Comparison of ENCODE assay signal across 12 cellular contexts in genomic region chr7:157006829-157007469, GRCh38. TPM values are rescaled to one million over a fixed set of nuclear protein-coding genes. Genes with fewer than 3 reads are reported as not detected.
DNase-seq lines count a peak whose midpoint lies in the region; ATAC-seq, FAIRE-seq and TF ChIP-seq lines count a peak whose summit lies in the region.
"Had no signal": no experiment of that assay in that cellular context is flagged by ENCODE, and none has a peak within 500 bp of the region (broad histone marks: within the 10 kb centered on the region; RNA-seq: fewer than 3 reads in every experiment).

No MANE protein-coding gene starts in this region.

- H3K4me1 Mint-ChIP-seq in immature natural killer cell: peaks cover 4% of the 10 kb centered on the region in 2 donors

- peak overlapping the region in 3 of 4 donors; percentile 74 to 90 (median 83) for H3K27ac ChIP-seq in Peyer's patch
- H3K27ac ChIP-seq in small intestine (ENCODE audit: low read depth in 1 of 2, low read length in 1 of 2): peak overlapping the region; percentile 60 to 70
- H3K27ac ChIP-seq: BLaER1 had no signal

- no peaks in the 10 kb centered on the region for H3K9me3 ChIP-seq in Peyer's patch
- no peaks in the 10 kb centered on the region for H3K9me3 ChIP-seq in endocrine pancreas (ENCODE audit: control insufficient read depth, low read length)
- no peaks in the 10 kb centered on the region for H3K9me3 ChIP-seq in small intestine (ENCODE audit: control insufficient read depth, low read depth)

- no peak for ATAC-seq in HG03139 (IDR thresholded peaks at IDR 0.05; ENCODE audit: unreplicated experiment)

- H3K27ac Mint-ChIP-seq in immature natural killer cell: no peak overlapping the region

- H3K36me3 ChIP-seq in Peyer's patch: no peaks in the 10 kb centered on the region
- H3K36me3 ChIP-seq in endocrine pancreas (ENCODE audit: control insufficient read depth, insufficient read depth, low read length): no peaks in the 10 kb centered on the region
- no peaks in the 10 kb centered on the region for H3K36me3 ChIP-seq in small intestine (ENCODE audit: control insufficient read depth in 2 of 2, insufficient read depth in 2 of 2, low read length in 2 of 2)
- H3K36me3 ChIP-seq: BLaER1 had no signal

- peaks cover 8 to 34% (median 23%) of the 10 kb centered on the region in 3 donors for H3K27me3 Mint-ChIP-seq in immature natural killer cell (ENCODE audit: low read depth in 3 of 3)

- FAIRE-seq in small intestine (lab: Jason Lieb, UNC): no peak

- peaks cover 0 to under 1% (median 0%) of the 10 kb centered on the region in 6 donors for H3K9me3 Mint-ChIP-seq in immature natural killer cell

- no peak for TF ChIP-seq POLR2A in Peyer's patch (IDR thresholded peaks at IDR 0.05)

- H3K36me3 Mint-ChIP-seq in immature natural killer cell: no peaks in the 10 kb centered on the region

- DNase-seq in GM20000 (ENCODE audit: low spot score) (peak; percentile 27), Peyer's patch (no peak), small intestine (no peak), immature natural killer cell (no peak)
- no peak for DNase-seq in activated CD4-positive, alpha-beta T cell treated with anti-CD3 and anti-CD28 coated beads, Interleukin-2, amount 50 U/mL, for 1 hour
- DNase-seq: Kasumi-1, NCI-H510A, NCI-H82, SW 1271 had no signal

- TF ChIP-seq CTCF in GM20000 (IDR thresholded peaks at IDR 0.05; ENCODE audit: extremely low read depth, missing control alignments): no peak
- TF ChIP-seq CTCF in Peyer's patch (IDR thresholded peaks at IDR 0.05): no peak

- H3K4me1 ChIP-seq in Peyer's patch (peaks cover 0 to 65% (median 8%) of the 10 kb centered on the region in 4 donors), endocrine pancreas (ENCODE audit: control insufficient read depth, insufficient read depth, low read length) (no peaks in the 10 kb centered on the region), small intestine (ENCODE audit: control insufficient read depth in 2 of 2, insufficient read depth in 1 of 2, low read depth in 1 of 2, low read length in 1 of 2) (peaks cover 10 to 11% of the 10 kb centered on the region in 2 donors)

- WGBS in small intestine, 3 donors: 11 to 17% (median 12%) methylated on average over 7 of the region's 7 CpGs

- H3K4me3 ChIP-seq in Peyer's patch: peak overlapping the region in 2 of 4 donors; percentile 67 to 71
- H3K4me3 ChIP-seq in endocrine pancreas (ENCODE audit: control insufficient read depth, insufficient read depth, low read length): peak overlapping the region; percentile 82
- peak overlapping the region in 1 of 2 donors; percentile 81 for H3K4me3 ChIP-seq in small intestine (ENCODE audit: low read depth in 1 of 2, low read length in 2 of 2)
- H3K4me3 ChIP-seq: BLaER1 had no signal

- no peak overlapping the region for H3K4me3 Mint-ChIP-seq in immature natural killer cell

- H3K9ac ChIP-seq in endocrine pancreas (ENCODE audit: control insufficient read depth, insufficient read depth, low read length): peak overlapping the region; percentile 99
- H3K9ac ChIP-seq: BLaER1 had no signal

- peaks cover 0 to 46% of the 10 kb centered on the region in 2 donors for H3K27me3 ChIP-seq in Peyer's patch
- H3K27me3 ChIP-seq in endocrine pancreas (ENCODE audit: control insufficient read depth, insufficient read depth, low read length): no peaks in the 10 kb centered on the region
- H3K27me3 ChIP-seq in small intestine (ENCODE audit: control insufficient read depth in 2 of 2, insufficient read depth in 2 of 2, low read length in 2 of 2): peaks cover 0 to 45% of the 10 kb centered on the region in 2 donors

RNA-seq across cellular contexts. Expression of gene MNX1, which starts 3.5 kb away (rescaled TPM):
- total RNA-seq in Peyer's patch: 10 to 100 TPM in 3 of 4 donors, 1 to 10 TPM in 1; 7.4 to 41.9 (median 16.9) TPM
- polyA plus RNA-seq in small intestine (10 to 100 TPM in 1 of 3 donors, 1 to 10 TPM in 2; 3.5 to 10.7 (median 7.6) TPM), immature natural killer cell (not detected)

RNA-seq across cellular contexts. Expression of gene NOM1, which starts 57.4 kb away (rescaled TPM):
- total RNA-seq in Peyer's patch: 10 to 100 TPM in 3 of 4 donors, 1 to 10 TPM in 1; 8.1 to 77.6 (median 26.7) TPM
- polyA plus RNA-seq in small intestine (1 to 10 TPM; 3.6 to 9.3 (median 5.1) TPM), immature natural killer cell (1 to 10 TPM in 2 of 3 donors, under 1 TPM in 1; 0.36 to 7.2 (median 3.0) TPM)

Comparison
In these comparisons a context has a peak if more than half of its experiments do, and no peak if none do; other contexts are left out.
1. RNA of gene MNX1, which starts 3.5 kb away (polyA plus RNA-seq): 3.5 to 10.7 TPM in small intestine; not detected in immature natural killer cell; every median in the first group is over 4 times any median in the second.